ENCODE assay signal across 12 cellular contexts in the genomic region with DNA sequence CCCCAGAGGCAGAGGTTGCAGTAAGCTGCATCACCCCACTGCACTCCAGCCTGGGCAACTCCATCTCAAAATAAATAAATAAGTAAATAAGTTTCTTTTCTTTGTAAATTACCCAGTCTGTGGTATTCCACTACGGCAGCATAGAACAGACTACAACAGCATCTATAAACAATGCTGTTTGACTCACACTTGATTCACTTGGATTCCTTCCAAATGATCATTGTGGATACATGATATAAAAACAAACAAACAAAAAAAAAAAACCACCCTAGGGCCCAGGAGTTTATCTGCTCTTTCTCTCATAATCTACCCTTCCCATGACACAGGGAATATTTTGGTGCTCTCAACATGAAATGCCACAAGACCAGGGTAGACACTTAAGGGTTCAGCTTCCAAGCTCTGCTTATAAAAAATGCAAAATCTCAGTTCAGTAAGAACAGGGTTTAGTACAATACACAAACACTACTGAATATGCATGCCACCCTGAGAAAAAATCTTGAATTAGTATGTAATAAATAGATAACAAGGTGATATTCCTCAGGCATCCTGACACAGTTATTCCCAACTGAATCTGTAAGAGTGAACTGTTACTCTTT.
A peak's percentile ranks its signal among the peaks of the same experiment; 100 is the strongest.
DNase-seq lines count a peak whose midpoint lies in the region; ATAC-seq and TF ChIP-seq lines count a peak whose summit lies in the region.
"Had no signal": no experiment of that assay in that cellular context is flagged by ENCODE, and none has a peak within 500 bp of the region (broad histone marks: within the 10 kb centered on the region; RNA-seq: fewer than 3 reads in every experiment).

No MANE protein-coding gene starts in this region.

- no peaks in the 10 kb centered on the region for H3K27me3 ChIP-seq in PC-3 (ENCODE audit: low read length)
- no peaks in the 10 kb centered on the region for H3K27me3 ChIP-seq in adrenal gland

- H3K4me3 Mint-ChIP-seq in activated CD4-positive, alpha-beta T cell treated with anti-CD3 and anti-CD28 coated beads, Interleukin-2, amount 10 ng/mL, durations not matched to agents 24 days and 14 days, result no peak overlapping the region
- no peak overlapping the region for H3K4me3 Mint-ChIP-seq in central memory CD8-positive, alpha-beta T cell
- no peak overlapping the region for H3K4me3 Mint-ChIP-seq in endothelial cell (ENCODE audit: unreplicated experiment)

- peak overlapping the region; percentile 73 for H3K27ac ChIP-seq in PC-3 (ENCODE audit: low read length)
- no peak overlapping the region for H3K27ac ChIP-seq in adrenal gland

- ATAC-seq in PC-3, result peak; percentile 9
- no peak for ATAC-seq in central memory CD8-positive, alpha-beta T cell (replicated peaks; ENCODE audit: extremely low read depth, poor library complexity, severe bottlenecking)
- ATAC-seq in HG03457 (IDR thresholded peaks at IDR 0.05; ENCODE audit: unreplicated experiment), result no peak
- ATAC-seq: Right ventricle myocardium inferior had no signal

- peaks cover 3% of the 10 kb centered on the region for H3F3A ChIP-seq in PC-3 (ENCODE audit: low read length, unreplicated experiment)

- POLR2A ChIA-PET in PC-3 (lab: Charles Lee; ENCODE audit: unreplicated experiment), result no interaction called here

- H4K20me1 ChIP-seq in PC-3 (ENCODE audit: low read length), result peaks cover 8% of the 10 kb centered on the region; the same call in 1 of the 2 replicates

- intact Hi-C loops in activated CD4-positive, alpha-beta T cell treated with anti-CD3 and anti-CD28 coated beads, Interleukin-2, amount 10 ng/mL, durations not matched to agents 24 days and 14 days (cut with micrococcal nuclease), result no loop called here
- intact Hi-C loops in PC-3 (cut with micrococcal nuclease) (loop anchor here (2.0 kb wide), 2 partner anchors 19 to 31 kb away; no protein-coding TSS in a partner anchor), adrenal gland (cut with DNase I) (no loop called here)

- H3K9me3 Mint-ChIP-seq in activated CD4-positive, alpha-beta T cell treated with anti-CD3 and anti-CD28 coated beads, Interleukin-2, amount 10 ng/mL, durations not matched to agents 24 days and 14 days, result peaks cover 3% of the 10 kb centered on the region
- no peaks in the 10 kb centered on the region for H3K9me3 Mint-ChIP-seq in central memory CD8-positive, alpha-beta T cell
- no peaks in the 10 kb centered on the region for H3K9me3 Mint-ChIP-seq in endothelial cell (ENCODE audit: unreplicated experiment)

- H3K36me3 ChIP-seq in PC-3 (ENCODE audit: low read depth, low read length) (peaks cover 7% of the 10 kb centered on the region; the same call in 1 of the 2 replicates), adrenal gland (replicated peaks in 1 of 2) (no peaks in the 10 kb centered on the region)
- H3K36me3 ChIP-seq: prostate gland had no signal

- TF ChIP-seq CTCF in PC-3 (conservative IDR thresholded peaks at IDR 0.05; ENCODE audit: low read depth, low read length), result no peak
- TF ChIP-seq CTCF in endothelial cell (IDR thresholded peaks at IDR 0.05; ENCODE audit: unreplicated experiment), result no peak
- TF ChIP-seq CTCF in adrenal gland (IDR thresholded peaks at IDR 0.05), result no peak

- H3K4me1 ChIP-seq in PC-3 (ENCODE audit: insufficient read depth, low read length) (peaks cover 57% of the 10 kb centered on the region), adrenal gland (replicated peaks in 1 of 2) (peaks cover 14 to 29% of the 10 kb centered on the region in 2 donors)

- no peaks in the 10 kb centered on the region for H3K27me3 Mint-ChIP-seq in activated CD4-positive, alpha-beta T cell treated with anti-CD3 and anti-CD28 coated beads, Interleukin-2, amount 10 ng/mL, durations not matched to agents 24 days and 14 days
- H3K27me3 Mint-ChIP-seq in central memory CD8-positive, alpha-beta T cell, result no peaks in the 10 kb centered on the region
- peaks cover 2% of the 10 kb centered on the region for H3K27me3 Mint-ChIP-seq in endothelial cell (ENCODE audit: unreplicated experiment)

- peak overlapping the region; percentile 52 for H3K27ac Mint-ChIP-seq in activated CD4-positive, alpha-beta T cell treated with anti-CD3 and anti-CD28 coated beads, Interleukin-2, amount 10 ng/mL, durations not matched to agents 24 days and 14 days
- H3K27ac Mint-ChIP-seq in central memory CD8-positive, alpha-beta T cell (ENCODE audit: low read depth), result peak overlapping the region; percentile 97
- H3K27ac Mint-ChIP-seq in endothelial cell (ENCODE audit: unreplicated experiment), result no peak overlapping the region

- peak overlapping the region; percentile 18; the same call in 1 of the 2 replicates for H3K4me2 ChIP-seq in PC-3 (ENCODE audit: low read length)

- CTCF ChIA-PET in PC-3 (lab: Charles Lee), result no interaction called here

- TF ChIP-seq POLR2A in adrenal gland (IDR thresholded peaks at IDR 0.05), result no peak

- H3K9ac ChIP-seq in PC-3 (ENCODE audit: low read length), result 0 out of 2 replicates have a peak overlapping the region, but pooled peaks have one; percentile 12

- H3K9me2 ChIP-seq in PC-3 (replicated peaks; ENCODE audit: low read length), result no peaks in the 10 kb centered on the region

- no peak overlapping the region for H2AFZ ChIP-seq in PC-3 (ENCODE audit: low read length)

- H3K9me3 ChIP-seq in PC-3 (ENCODE audit: low read length) (no peaks in the 10 kb centered on the region), adrenal gland (replicated peaks in 1 of 3) (no peaks in the 10 kb centered on the region)
- H3K9me3 ChIP-seq: prostate gland had no signal

- H3K4me1 Mint-ChIP-seq in activated CD4-positive, alpha-beta T cell treated with anti-CD3 and anti-CD28 coated beads, Interleukin-2, amount 10 ng/mL, durations not matched to agents 24 days and 14 days, result peaks cover 67% of the 10 kb centered on the region
- H3K4me1 Mint-ChIP-seq in central memory CD8-positive, alpha-beta T cell, result peaks cover 70% of the 10 kb centered on the region
- peaks cover 68% of the 10 kb centered on the region for H3K4me1 Mint-ChIP-seq in endothelial cell (ENCODE audit: unreplicated experiment)

- H3K4me3 ChIP-seq in PC-3 (ENCODE audit: low read length), result no peak overlapping the region
- no peak overlapping the region for H3K4me3 ChIP-seq in adrenal gland
- H3K4me3 ChIP-seq: prostate gland had no signal

- H3K36me3 Mint-ChIP-seq in activated CD4-positive, alpha-beta T cell treated with anti-CD3 and anti-CD28 coated beads, Interleukin-2, amount 10 ng/mL, durations not matched to agents 24 days and 14 days (ENCODE audit: low read depth), result peaks cover 37% of the 10 kb centered on the region
- peaks cover 36% of the 10 kb centered on the region for H3K36me3 Mint-ChIP-seq in central memory CD8-positive, alpha-beta T cell (ENCODE audit: insufficient read depth)
- H3K36me3 Mint-ChIP-seq in endothelial cell (ENCODE audit: low read depth, unreplicated experiment), result peaks cover 24% of the 10 kb centered on the region

- WGBS in adrenal gland, 4 donors, result 9 to 29% (median 25%) methylated on average over 1 of the region's 1 CpG

- BruUV-seq in PC-3 (replicated peaks; lab: Mats Ljungman, UMichigan), result no TSS peak

- H3K79me2 ChIP-seq in PC-3 (ENCODE audit: low read length), result peaks cover 89% of the 10 kb centered on the region

- DNase-seq in activated CD4-positive, alpha-beta T cell treated with anti-CD3 and anti-CD28 coated beads, Interleukin-2, amount 10 ng/mL, durations not matched to agents 24 days and 14 days, result no peak
- no peak for DNase-seq in activated CD4-positive, alpha-beta T cell treated with anti-CD3 and anti-CD28 coated beads, Interleukin-2, amount 50 U/mL, for 4 hours
- DNase-seq in PC-3 (peak; percentile 81), pons (ENCODE audit: low spot score) (peak; percentile 66), endothelial cell (ENCODE audit: low spot score) (no peak), adrenal gland (no peak)
- DNase-seq in central memory CD8-positive, alpha-beta T cell (ENCODE audit: low spot score in 2 of 2), result no peak
- DNase-seq: left cardiac atrium, NCI-H1048 had no signal

Comparison
In these comparisons a context has a peak if more than half of its experiments do, and no peak if none do; other contexts are left out.
1. DNase-seq: peak in PC-3 (single experiment) and pons (single experiment); none in activated CD4-positive, alpha-beta T cell treated with anti-CD3 and anti-CD28 coated beads, Interleukin-2, amount 10 ng/mL, durations not matched to agents 24 days and 14 days (single experiment), activated CD4-positive, alpha-beta T cell treated with anti-CD3 and anti-CD28 coated beads, Interleukin-2, amount 50 U/mL, for 4 hours (0 of 2), central memory CD8-positive, alpha-beta T cell (0 of 2), endothelial cell (single experiment) and adrenal gland (0 of 7).